In the genomic region with DNA sequence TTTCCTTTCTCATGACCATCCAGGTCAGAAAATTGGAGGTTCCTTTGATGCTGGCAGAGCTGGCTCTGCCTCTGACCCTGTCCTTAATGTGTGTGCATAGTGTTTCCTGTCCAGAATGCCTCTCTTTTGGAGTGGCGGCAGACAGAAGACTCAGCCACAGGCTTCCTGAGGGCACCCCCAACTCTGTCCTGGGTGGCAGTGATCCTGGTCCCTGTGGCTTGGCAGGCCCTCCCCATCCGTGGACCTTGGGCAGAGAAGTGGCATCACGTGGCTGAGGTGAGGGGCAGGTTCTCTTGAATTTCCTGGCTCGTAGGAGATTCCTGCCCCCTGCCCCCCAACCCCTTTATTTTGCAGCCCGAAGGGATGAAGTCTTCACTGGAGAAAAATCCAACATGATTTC, we compare ENCODE assay signal across 25 cellular contexts.
DNase-seq lines count a peak whose midpoint lies in the region; ATAC-seq and TF ChIP-seq lines count a peak whose summit lies in the region.
"Had no signal": no experiment of that assay in that cellular context is flagged by ENCODE, and none has a peak within 500 bp of the region (broad histone marks: within the 10 kb centered on the region; RNA-seq: fewer than 3 reads in every experiment).

No MANE protein-coding gene starts in this region.

- peak overlapping the region; percentile 65 to 89 (median 79) for H3K27ac ChIP-seq in heart left ventricle
- H3K27ac ChIP-seq in liver (ENCODE audit: low read depth in 1 of 2, low read length in 2 of 2), result peak overlapping the region; percentile 72 to 78
- peak overlapping the region; percentile 58 for H3K27ac ChIP-seq in parathyroid adenoma
- H3K27ac ChIP-seq in upper lobe of right lung, result peak overlapping the region; percentile 69
- H3K27ac ChIP-seq: pancreas had no signal

- no peak overlapping the region for H3K27ac Mint-ChIP-seq in naive thymus-derived CD8-positive, alpha-beta T cell
- peak overlapping the region in 1 of 2 donors; percentile 9 for H3K27ac Mint-ChIP-seq in activated naive CD4-positive, alpha-beta T cell treated with anti-CD3 and anti-CD28 coated beads, Interleukin-2, amount 50 U/mL, for 72 hours
- H3K27ac Mint-ChIP-seq: activated CD4-positive, alpha-beta memory T cell treated with anti-CD3 and anti-CD28 coated beads, Interleukin-2, amount 10 ng/mL, durations not matched to agents 7 days and 5 days; activated naive CD8-positive, alpha-beta T cell treated with anti-CD3 and anti-CD28 coated beads, Interleukin-2, amount 50 U/mL, for 24 hours; CD8-positive, alpha-beta memory T cell; immature natural killer cell had no signal

- no peak overlapping the region for H2AFZ ChIP-seq in parathyroid adenoma

- H3K9me3 Mint-ChIP-seq in naive thymus-derived CD8-positive, alpha-beta T cell, result no peaks in the 10 kb centered on the region
- H3K9me3 Mint-ChIP-seq in activated naive CD4-positive, alpha-beta T cell treated with anti-CD3 and anti-CD28 coated beads, Interleukin-2, amount 50 U/mL, for 72 hours, result no peaks in the 10 kb centered on the region
- H3K9me3 Mint-ChIP-seq: activated CD4-positive, alpha-beta memory T cell treated with anti-CD3 and anti-CD28 coated beads, Interleukin-2, amount 10 ng/mL, durations not matched to agents 7 days and 5 days; activated naive CD8-positive, alpha-beta T cell treated with anti-CD3 and anti-CD28 coated beads, Interleukin-2, amount 50 U/mL, for 24 hours; CD8-positive, alpha-beta memory T cell; immature natural killer cell had no signal

- ATAC-seq in heart left ventricle, result no peak
- no peak for ATAC-seq in upper lobe of right lung
- no peak for ATAC-seq in naive thymus-derived CD8-positive, alpha-beta T cell
- ATAC-seq in activated naive CD4-positive, alpha-beta T cell treated with anti-CD3 and anti-CD28 coated beads, Interleukin-2, amount 50 U/mL, for 72 hours, result no peak
- ATAC-seq: activated CD4-positive, CD25-positive, alpha-beta regulatory T cell treated with anti-CD3 and anti-CD28 coated beads, Interleukin-2, amount 50 U/mL, for 24 hours; activated naive CD8-positive, alpha-beta T cell treated with anti-CD3 and anti-CD28 coated beads, Interleukin-2, amount 50 U/mL, for 24 hours had no signal

- no peak for TF ChIP-seq CTCF in heart left ventricle (IDR thresholded peaks at IDR 0.05)
- TF ChIP-seq CTCF in liver (IDR thresholded peaks at IDR 0.05; ENCODE audit: low read depth, low read length, missing input control), result no peak
- no peak for TF ChIP-seq CTCF in parathyroid adenoma (IDR thresholded peaks at IDR 0.05)
- TF ChIP-seq CTCF in upper lobe of right lung (IDR thresholded peaks at IDR 0.05), result no peak

- POLR2A ChIA-PET in naive thymus-derived CD8-positive, alpha-beta T cell (lab: Charles Lee), result no interaction called here

- DNase-seq in heart left ventricle (peak in 1 of 5 donors; percentile 22), cardiac septum (ENCODE audit: low spot score) (no peak), upper lobe of right lung (no peak), OCI-M2 (lab: John Stamatoyannopoulos, UW; ENCODE audit: unreplicated experiment) (no peak)
- DNase-seq in naive thymus-derived CD8-positive, alpha-beta T cell, result no peak
- no peak for DNase-seq in activated naive CD4-positive, alpha-beta T cell treated with anti-CD3 and anti-CD28 coated beads, Interleukin-2, amount 50 U/mL, for 72 hours (ENCODE audit: low spot score in 2 of 2)
- DNase-seq: 8988T; activated CD4-positive, alpha-beta memory T cell treated with anti-CD3 and anti-CD28 coated beads, Interleukin-2, amount 10 ng/mL, durations not matched to agents 7 days and 5 days; activated effector memory CD4-positive, alpha-beta T cell treated with Interleukin-2 at 50 U/mL for 16 hours; activated naive CD8-positive, alpha-beta T cell treated with anti-CD3 and anti-CD28 coated beads, Interleukin-2, amount 50 U/mL, for 24 hours; AML-193; CD8-positive, alpha-beta memory T cell; DMS53; GF-D8; immature natural killer cell; KBM-7; mammary epithelial cell; NCI-H526 treated with DMSO at 0.1 percent for 48 hours; pancreas; stimulated activated CD4-positive, alpha-beta T cell treated with anti-CD3 and anti-CD28 coated beads, Interleukin-1b, Interleukin-23, amount 100 ng/mL, for 48 hours; testis had no signal

- H3K4me1 Mint-ChIP-seq in naive thymus-derived CD8-positive, alpha-beta T cell, result peaks cover 0 to 22% (median under 1%) of the 10 kb centered on the region in 4 donors
- H3K4me1 Mint-ChIP-seq: immature natural killer cell had no signal

- peaks cover 0 to 16% (median 2%) of the 10 kb centered on the region in 3 donors for H3K36me3 Mint-ChIP-seq in naive thymus-derived CD8-positive, alpha-beta T cell
- H3K36me3 Mint-ChIP-seq in activated naive CD4-positive, alpha-beta T cell treated with anti-CD3 and anti-CD28 coated beads, Interleukin-2, amount 50 U/mL, for 72 hours, result no peaks in the 10 kb centered on the region
- H3K36me3 Mint-ChIP-seq: immature natural killer cell had no signal

- no peak overlapping the region for H3K4me2 ChIP-seq in parathyroid adenoma (ENCODE audit: low read length)

- H3K4me3 ChIP-seq in heart left ventricle, result no peak overlapping the region
- no peak overlapping the region for H3K4me3 ChIP-seq in liver (ENCODE audit: low read depth in 1 of 3, low read length in 3 of 3)
- no peak overlapping the region for H3K4me3 ChIP-seq in parathyroid adenoma (ENCODE audit: low read depth, low read length)
- no peak overlapping the region for H3K4me3 ChIP-seq in upper lobe of right lung
- H3K4me3 ChIP-seq: body of pancreas, pancreas, testis had no signal

- intact Hi-C loops in heart left ventricle (cut with DNase I), result loop anchor here in 4 of 10 donors (5.0 to 10.0 kb wide), 2 partner anchors 37 to 135 kb away; no protein-coding TSS in a partner anchor
- intact Hi-C loops in cardiac septum (cut with DNase I), result loop anchor here (2.0 kb wide), 1 partner anchor 39 kb away; no protein-coding TSS in a partner anchor
- intact Hi-C loops in upper lobe of right lung (cut with DNase I), result no loop called here

- H3K4me1 ChIP-seq in heart left ventricle (peaks cover 5 to 94% (median 80%) of the 10 kb centered on the region in 12 donors), liver (ENCODE audit: control insufficient read depth in 4 of 4, insufficient read depth in 4 of 4, low read length in 3 of 4) (no peaks in the 10 kb centered on the region), parathyroid adenoma (peaks cover 10% of the 10 kb centered on the region), upper lobe of right lung (peaks cover 74% of the 10 kb centered on the region)
- H3K4me1 ChIP-seq: body of pancreas, pancreas had no signal

- peaks cover 32% of the 10 kb centered on the region for H3K79me2 ChIP-seq in parathyroid adenoma

- H3K27me3 Mint-ChIP-seq in naive thymus-derived CD8-positive, alpha-beta T cell, result no peaks in the 10 kb centered on the region
- H3K27me3 Mint-ChIP-seq: activated CD4-positive, alpha-beta memory T cell treated with anti-CD3 and anti-CD28 coated beads, Interleukin-2, amount 10 ng/mL, durations not matched to agents 7 days and 5 days; activated naive CD8-positive, alpha-beta T cell treated with anti-CD3 and anti-CD28 coated beads, Interleukin-2, amount 50 U/mL, for 24 hours; CD8-positive, alpha-beta memory T cell had no signal

- H3K36me3 ChIP-seq in heart left ventricle, result no peaks in the 10 kb centered on the region
- no peaks in the 10 kb centered on the region for H3K36me3 ChIP-seq in liver (ENCODE audit: control insufficient read depth in 4 of 4, insufficient read depth in 3 of 4, low read depth in 1 of 4, low read length in 3 of 4)
- H3K36me3 ChIP-seq in parathyroid adenoma (ENCODE audit: control insufficient read depth, insufficient read depth, low read length), result no peaks in the 10 kb centered on the region
- no peaks in the 10 kb centered on the region for H3K36me3 ChIP-seq in upper lobe of right lung
- H3K36me3 ChIP-seq: pancreas had no signal

- TF ChIP-seq RAD21 in liver (IDR thresholded peaks at IDR 0.05), result no peak

- no peak overlapping the region for H3K4me3 Mint-ChIP-seq in naive thymus-derived CD8-positive, alpha-beta T cell
- H3K4me3 Mint-ChIP-seq: activated CD4-positive, alpha-beta memory T cell treated with anti-CD3 and anti-CD28 coated beads, Interleukin-2, amount 10 ng/mL, durations not matched to agents 7 days and 5 days; activated naive CD8-positive, alpha-beta T cell treated with anti-CD3 and anti-CD28 coated beads, Interleukin-2, amount 50 U/mL, for 24 hours; CD8-positive, alpha-beta memory T cell; immature natural killer cell had no signal

- H3K9me3 ChIP-seq in heart left ventricle, result no peaks in the 10 kb centered on the region
- H3K9me3 ChIP-seq in liver (ENCODE audit: control insufficient read depth in 4 of 4, low read length in 3 of 4), result no peaks in the 10 kb centered on the region
- H3K9me3 ChIP-seq in parathyroid adenoma (ENCODE audit: control insufficient read depth, low read length), result no peaks in the 10 kb centered on the region
- H3K9me3 ChIP-seq in upper lobe of right lung, result no peaks in the 10 kb centered on the region
- H3K9me3 ChIP-seq: body of pancreas, pancreas, testis had no signal

- TF ChIP-seq POLR2A in heart left ventricle (IDR thresholded peaks at IDR 0.05), result no peak

- 63 to 83% (median 68%) methylated on average over 1 to 5 of the region's 5 CpGs for WGBS in heart left ventricle, 4 donors
- WGBS in liver, result 75% methylated on average over 5 of the region's 5 CpGs

- H3K27me3 ChIP-seq in heart left ventricle (no peaks in the 10 kb centered on the region), liver (ENCODE audit: control insufficient read depth in 4 of 4, insufficient read depth in 4 of 4, low read length in 3 of 4) (no peaks in the 10 kb centered on the region), parathyroid adenoma (ENCODE audit: control insufficient read depth, insufficient read depth, low read length) (no peaks in the 10 kb centered on the region), upper lobe of right lung (no peaks in the 10 kb centered on the region)
- H3K27me3 ChIP-seq: body of pancreas, pancreas, testis had no signal

- H3K9ac ChIP-seq in liver (ENCODE audit: low read depth in 1 of 2, low read length in 2 of 2) (no peak overlapping the region), parathyroid adenoma (no peak overlapping the region)

TF ChIP-seq in liver, 16 proteins besides CTCF, POLR2A, EP300 and RAD21 (continues in another document):
- TF ChIP-seq JUND (IDR thresholded peaks at IDR 0.05) (no peak), HNF4G (IDR thresholded peaks at IDR 0.05) (no peak), EGR1 (IDR thresholded peaks at IDR 0.05; ENCODE audit: low read depth in 2 of 2) (no peak)
- TF ChIP-seq, protein P1, sequence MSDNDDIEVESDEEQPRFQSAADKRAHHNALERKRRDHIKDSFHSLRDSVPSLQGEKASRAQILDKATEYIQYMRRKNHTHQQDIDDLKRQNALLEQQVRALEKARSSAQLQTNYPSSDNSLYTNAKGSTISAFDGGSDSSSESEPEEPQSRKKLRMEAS (IDR thresholded peaks at IDR 0.05), result no peak
